In genomic region chr11:92384316-92384715, GRCh38 we compare ENCODE assay signal across 18 cellular contexts.
A peak's percentile ranks its signal among the peaks of the same experiment; 100 is the strongest.
DNase-seq lines count a peak whose midpoint lies in the region; ATAC-seq and TF ChIP-seq lines count a peak whose summit lies in the region.
"Had no signal": no experiment of that assay in that cellular context is flagged by ENCODE, and none has a peak within 500 bp of the region (broad histone marks: within the 10 kb centered on the region; RNA-seq: fewer than 3 reads in every experiment).

No MANE protein-coding gene starts in this region.

- DNase-seq in GM03348 (ENCODE audit: low spot score) (peak; percentile 51), amniotic epithelial cell (ENCODE audit: low read depth) (peak; percentile 27), fibroblast of the aortic adventitia (ENCODE audit: low read depth) (peak; percentile 7), osteoblast (ENCODE audit: insufficient read length, low spot score, missing footprints) (peak; percentile 36), KG1 (lab: John Stamatoyannopoulos, UW) (no peak), T-helper 17 cell (no peak), superior temporal gyrus (ENCODE audit: extremely low spot score) (no peak)
- DNase-seq: activated CD4-positive, alpha-beta T cell treated with anti-CD3 and anti-CD28 coated beads for 4 hours; activated CD8-positive, alpha-beta memory T cell treated with anti-CD3 and anti-CD28 coated beads, Interleukin-2, amount 50 U/mL, for 48 hours; body of pancreas; NCI-H1436 treated with DMSO at 0.1 percent for 48 hours; stimulated activated CD4-positive, alpha-beta T cell treated with anti-CD3 and anti-CD28 coated beads, Interleukin-4, amount 100 ng/mL, for 24 hours had no signal

- H3K4me3 ChIP-seq in fibroblast of the aortic adventitia (ENCODE audit: low read depth, low read length) (no peak overlapping the region), osteoblast (ENCODE audit: insufficient read depth, low read length) (no peak overlapping the region)
- H3K4me3 ChIP-seq: body of pancreas, gastroesophageal sphincter, thoracic aorta had no signal

- H3K27me3 ChIP-seq in osteoblast (ENCODE audit: insufficient read depth, low read length): no peaks in the 10 kb centered on the region
- H3K27me3 ChIP-seq: body of pancreas, gastroesophageal sphincter had no signal

- no peak overlapping the region for H3K4me3 Mint-ChIP-seq in T-helper 17 cell
- H3K4me3 Mint-ChIP-seq: B cell, memory B cell had no signal

- H3K36me3 ChIP-seq in osteoblast (ENCODE audit: insufficient read depth, low read length): no peaks in the 10 kb centered on the region
- H3K36me3 ChIP-seq: gastroesophageal sphincter, thoracic aorta had no signal

- H3K27ac Mint-ChIP-seq in T-helper 17 cell: no peak overlapping the region
- H3K27ac Mint-ChIP-seq: B cell, memory B cell had no signal

- H3K27me3 Mint-ChIP-seq in T-helper 17 cell: no peaks in the 10 kb centered on the region
- H3K27me3 Mint-ChIP-seq: B cell, memory B cell had no signal

- H3K27ac ChIP-seq in osteoblast (ENCODE audit: low read depth, low read length): peak overlapping the region; percentile 60
- H3K27ac ChIP-seq: body of pancreas, gastroesophageal sphincter, thoracic aorta had no signal

- H3K4me1 ChIP-seq in osteoblast (ENCODE audit: insufficient read depth, low read length): peaks cover 36% of the 10 kb centered on the region
- H3K4me1 ChIP-seq: body of pancreas had no signal

- H4K20me1 ChIP-seq in osteoblast (ENCODE audit: insufficient read depth, low read length): no peaks in the 10 kb centered on the region

- H3K9me3 ChIP-seq in osteoblast (ENCODE audit: low read depth, low read length) (no peaks in the 10 kb centered on the region), T-helper 17 cell (ENCODE audit: control insufficient read depth, low read length, poor library complexity, severe bottlenecking) (no peaks in the 10 kb centered on the region)
- H3K9me3 ChIP-seq: body of pancreas, gastroesophageal sphincter, thoracic aorta had no signal

- no peak overlapping the region for H2AFZ ChIP-seq in osteoblast (ENCODE audit: low read length)

- no peaks in the 10 kb centered on the region for H3K4me1 Mint-ChIP-seq in T-helper 17 cell
- H3K4me1 Mint-ChIP-seq: B cell, memory B cell had no signal

- no peak for TF ChIP-seq CTCF in fibroblast of the aortic adventitia (IDR thresholded peaks at IDR 0.05; ENCODE audit: insufficient read depth, low read length)
- no peak for TF ChIP-seq CTCF in osteoblast (IDR thresholded peaks at IDR 0.05; ENCODE audit: extremely low read depth, low read depth, low read length)

- H3K4me2 ChIP-seq in osteoblast (ENCODE audit: insufficient read depth, low read length): peak overlapping the region; percentile 61

- no peaks in the 10 kb centered on the region for H3K79me2 ChIP-seq in osteoblast (ENCODE audit: insufficient read depth, low read length)

- no peak for ATAC-seq in T-helper 17 cell
- ATAC-seq in GM21515 (IDR thresholded peaks at IDR 0.05; ENCODE audit: unreplicated experiment): no peak
- ATAC-seq: body of pancreas, gastroesophageal sphincter, sciatic nerve had no signal

- no peaks in the 10 kb centered on the region for H3K36me3 Mint-ChIP-seq in T-helper 17 cell (ENCODE audit: low read depth)
- H3K36me3 Mint-ChIP-seq: memory B cell had no signal

Comparison
In these comparisons a context has a peak if more than half of its experiments do, and no peak if none do; other contexts are left out.
1. DNase-seq: peak in GM03348 (single experiment), amniotic epithelial cell (single experiment), fibroblast of the aortic adventitia (single experiment) and osteoblast (single experiment); none in KG1 (single experiment), T-helper 17 cell (0 of 3) and superior temporal gyrus (single experiment).